In the genomic region with DNA sequence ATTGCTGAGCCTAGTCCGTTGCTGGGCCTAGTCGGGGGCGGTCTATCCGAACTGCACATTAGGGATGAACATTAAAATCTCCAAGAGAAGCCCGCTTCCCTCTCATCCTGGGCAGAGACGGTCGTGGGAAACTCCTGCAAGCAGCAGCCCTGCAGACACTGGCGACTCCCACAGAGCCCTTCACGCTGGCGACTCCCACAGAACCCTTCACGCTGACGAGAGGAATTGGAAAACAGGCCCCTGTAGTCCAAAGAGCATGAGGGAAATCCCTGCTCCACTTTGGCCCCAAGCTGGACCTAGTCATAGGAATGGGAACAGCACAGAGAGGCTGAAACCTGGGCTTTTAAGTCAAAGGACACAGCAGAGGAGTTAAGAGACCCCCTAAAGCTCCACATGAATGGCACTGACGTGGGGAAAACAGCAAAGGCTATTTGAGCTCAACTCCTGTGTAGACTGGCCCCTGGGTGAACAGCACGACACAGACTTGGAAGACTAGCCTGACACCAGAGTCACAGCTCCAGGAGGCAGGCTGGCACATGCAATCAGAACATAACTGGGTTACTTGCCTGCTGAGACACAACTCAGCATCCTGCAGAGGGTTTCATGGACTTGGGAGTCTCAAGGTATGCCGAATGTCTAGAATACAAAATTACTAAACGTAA, we compare ENCODE assay signal across 21 cellular contexts. TPM values are rescaled to one million over a fixed set of nuclear protein-coding genes. Genes with fewer than 3 reads are reported as not detected.
DNase-seq lines count a peak whose midpoint lies in the region; ATAC-seq and TF ChIP-seq lines count a peak whose summit lies in the region.
"Had no signal": no experiment of that assay in that cellular context is flagged by ENCODE, and none has a peak within 500 bp of the region (broad histone marks: within the 10 kb centered on the region; RNA-seq: fewer than 3 reads in every experiment).

No MANE protein-coding gene starts in this region.

- H3K36me3 ChIP-seq in RWPE2 (ENCODE audit: low read depth): peaks cover 79% of the 10 kb centered on the region
- H3K36me3 ChIP-seq in esophagus squamous epithelium: peaks cover 5 to 87% (median 29%) of the 10 kb centered on the region in 3 donors
- H3K36me3 ChIP-seq in prostate gland: no peaks in the 10 kb centered on the region

- no peak for DNase-seq in CD4-positive, alpha-beta T cell
- no peak for DNase-seq in RWPE2 (ENCODE audit: low spot score)
- no peak for DNase-seq in esophagus squamous epithelium (lab: John Stamatoyannopoulos, UW)
- peak; percentile 48 for DNase-seq in prostate gland (ENCODE audit: low spot score)
- DNase-seq in 8988T: no peak
- DNase-seq: activated CD4-positive, alpha-beta T cell treated with anti-CD3 and anti-CD28 coated beads, Interleukin-2, amount 50 U/mL, for 48 hours; activated naive CD4-positive, alpha-beta T cell treated with Interleukin-2 at 50 U/mL for 16 hours; activated T-cell treated with anti-CD3 and anti-CD28 coated beads for 4 hours; Caco-2; hippocampal formation; kidney; NCI-H1417; NCI-H2171; NCI-H69; SHP77 treated with DMSO at 0.1 percent for 48 hours; stimulated activated CD8-positive, alpha-beta memory T cell treated with anti-CD3 and anti-CD28 coated beads, Interleukin-4, amount 100 ng/mL, for 48 hours had no signal

- TF ChIP-seq CTCF in CD4-positive, alpha-beta T cell (IDR thresholded peaks at IDR 0.05): no peak
- TF ChIP-seq CTCF in RWPE2 (IDR thresholded peaks at IDR 0.05; ENCODE audit: poor library complexity, severe bottlenecking) (no peak), esophagus squamous epithelium (IDR thresholded peaks at IDR 0.05) (no peak), prostate gland (IDR thresholded peaks at IDR 0.05) (no peak)

- intact Hi-C loops in CD4-positive, alpha-beta T cell (cut with DNase I, micrococcal nuclease): no loop called here
- intact Hi-C loops in esophagus squamous epithelium (cut with DNase I): no loop called here
- intact Hi-C loops in prostate gland (cut with DNase I): no loop called here

- H3K4me3 ChIP-seq in RWPE2 (ENCODE audit: severe bottlenecking): no peak overlapping the region
- H3K4me3 ChIP-seq in esophagus squamous epithelium: no peak overlapping the region
- no peak overlapping the region for H3K4me3 ChIP-seq in prostate gland
- H3K4me3 ChIP-seq: GM23248, thoracic aorta had no signal

- H3K4me1 ChIP-seq in RWPE2 (ENCODE audit: insufficient read depth, poor library complexity, severe bottlenecking) (no peaks in the 10 kb centered on the region), esophagus squamous epithelium (peaks cover 0 to 49% (median 13%) of the 10 kb centered on the region in 3 donors), prostate gland (replicated peaks) (no peaks in the 10 kb centered on the region)
- H3K4me1 ChIP-seq: Caco-2 had no signal

- no peak overlapping the region for H3K4me3 Mint-ChIP-seq in CD4-positive, alpha-beta T cell

- no peaks in the 10 kb centered on the region for H3K9me3 ChIP-seq in CD4-positive, alpha-beta T cell (ENCODE audit: control insufficient read depth, low read length)
- H3K9me3 ChIP-seq in RWPE2 (ENCODE audit: severe bottlenecking): no peaks in the 10 kb centered on the region
- H3K9me3 ChIP-seq in esophagus squamous epithelium: no peaks in the 10 kb centered on the region
- H3K9me3 ChIP-seq in prostate gland: no peaks in the 10 kb centered on the region
- H3K9me3 ChIP-seq: Caco-2, thoracic aorta had no signal

- CTCF ChIA-PET in CD4-positive, alpha-beta T cell (lab: Charles Lee): interaction anchor here (1.1 kb wide), 1 partner anchor 12 kb away, joined by 4 read pairs; no protein-coding TSS in a partner anchor

- no peak overlapping the region for H3K27ac ChIP-seq in CD4-positive, alpha-beta T cell (ENCODE audit: low read depth, low read length)
- H3K27ac ChIP-seq in RWPE2 (ENCODE audit: poor library complexity, severe bottlenecking): no peak overlapping the region
- peak overlapping the region; percentile 9 to 56 (median 53) for H3K27ac ChIP-seq in esophagus squamous epithelium
- peak overlapping the region in 1 of 2 donors; percentile 17 for H3K27ac ChIP-seq in prostate gland
- H3K27ac ChIP-seq: GM23248, thoracic aorta had no signal

- no peaks in the 10 kb centered on the region for H3K27me3 Mint-ChIP-seq in CD4-positive, alpha-beta T cell

- H3K27ac Mint-ChIP-seq in CD4-positive, alpha-beta T cell: peak overlapping the region; percentile 83

- no peak for TF ChIP-seq POLR2A in esophagus squamous epithelium (IDR thresholded peaks at IDR 0.05)
- no peak for TF ChIP-seq POLR2A in prostate gland (IDR thresholded peaks at IDR 0.05)

- no peaks in the 10 kb centered on the region for H3K27me3 ChIP-seq in CD4-positive, alpha-beta T cell (ENCODE audit: control insufficient read depth, insufficient read depth, low read length)
- H3K27me3 ChIP-seq in RWPE2 (ENCODE audit: insufficient read depth, poor library complexity, severe bottlenecking): no peaks in the 10 kb centered on the region
- H3K27me3 ChIP-seq in esophagus squamous epithelium: no peaks in the 10 kb centered on the region
- no peaks in the 10 kb centered on the region for H3K27me3 ChIP-seq in prostate gland (replicated peaks; ENCODE audit: insufficient read depth)

- 53 to 65% methylated on average over 3 to 9 of the region's 16 CpGs for WGBS in esophagus squamous epithelium, 2 donors
- WGBS in prostate gland: 64% methylated on average over 16 of the region's 16 CpGs

- POLR2A ChIA-PET in CD4-positive, alpha-beta T cell (lab: Charles Lee): no interaction called here

- no peaks in the 10 kb centered on the region for H3K9me3 Mint-ChIP-seq in CD4-positive, alpha-beta T cell

- H3K4me1 Mint-ChIP-seq in CD4-positive, alpha-beta T cell (ENCODE audit: low read depth): peaks cover 11% of the 10 kb centered on the region

- no peak for ATAC-seq in CD4-positive, alpha-beta T cell (ENCODE audit: poor library complexity)
- ATAC-seq in RWPE2 (ENCODE audit: low read depth): peak; percentile 39; the same call in 2 of the 3 replicates
- ATAC-seq in HG02938 (IDR thresholded peaks at IDR 0.05; ENCODE audit: unreplicated experiment): no peak
- ATAC-seq in HG02970 (IDR thresholded peaks at IDR 0.05; ENCODE audit: low FRiP score, unreplicated experiment): no peak
- ATAC-seq in GM21390 (IDR thresholded peaks at IDR 0.05; ENCODE audit: unreplicated experiment): no peak

- peaks cover 73% of the 10 kb centered on the region for H3K36me3 Mint-ChIP-seq in CD4-positive, alpha-beta T cell (ENCODE audit: low read depth)

RNA-seq across cellular contexts. Expression of gene WDR45B, which starts 42.2 kb away (rescaled TPM):
- 10 to 100 TPM; 49.8 to 54.3 TPM for total RNA-seq in CD4-positive, alpha-beta T cell
- total RNA-seq in esophagus squamous epithelium: 100 to 1,000 TPM in 1 of 4 donors, 10 to 100 TPM in 3; 85.1 to 104 (median 89.3) TPM
- total RNA-seq in prostate gland: 100 to 1,000 TPM in 1 of 2 donors, 10 to 100 TPM in 1; 97.8 to 146 TPM

Comparison
In these comparisons a context has a peak if more than half of its experiments do, and no peak if none do; other contexts are left out.
1. H3K27ac ChIP-seq: peak in esophagus squamous epithelium (4 of 4); none in CD4-positive, alpha-beta T cell (single experiment) and RWPE2 (single experiment).